ENCODE assay signal across 33 cellular contexts in genomic region chr12:101919447-101919846, GRCh38.
"Had no signal": no experiment of that assay in that cellular context is flagged by ENCODE, and none has a peak within 500 bp of the region (broad histone marks: within the 10 kb centered on the region; RNA-seq: fewer than 3 reads in every experiment).

No MANE protein-coding gene starts in this region.

- H3K4me3 ChIP-seq: heart left ventricle, pancreas, prostate gland, sigmoid colon, stomach, tibial artery had no signal

- DNase-seq: activated CD4-positive, alpha-beta T cell treated with anti-CD3 and anti-CD28 coated beads for 48 hours; activated CD4-positive, alpha-beta T cell treated with anti-CD3 and anti-CD28 coated beads, Interleukin-2, amount 50 U/mL, for 48 hours; activated CD8-positive, alpha-beta memory T cell treated with anti-CD3 and anti-CD28 coated beads for 24 hours; activated gamma-delta T cell; activated naive CD4-positive, alpha-beta T cell treated with anti-CD3 and anti-CD28 coated beads, Interleukin-2, amount 50 U/mL, for 16 hours; amniotic stem cell; brain microvascular endothelial cell; cortex of kidney; effector memory CD8-positive, alpha-beta T cell; foreskin fibroblast; heart left ventricle; hypothalamus; immature natural killer cell; kidney; left colon; midbrain; naive thymus-derived CD4-positive, alpha-beta T cell; nucleus accumbens; pancreas; retina; sigmoid colon; small intestine; stimulated activated CD4-positive, alpha-beta T cell treated with anti-CD3 and anti-CD28 coated beads, Interleukin-1b, Interleukin-23, amount 100 ng/mL, for 48 hours; stimulated activated CD4-positive, alpha-beta T cell treated with anti-CD3 and anti-CD28 coated beads, Interleukin-4, amount 100 ng/mL, for 4 hours; stimulated activated CD8-positive, alpha-beta memory T cell treated with anti-CD3 and anti-CD28 coated beads, Interleukin-4, amount 100 ng/mL, for 48 hours; stimulated activated naive B cell treated with anti-CD40 and anti-IgM and Interleukin-4, amounts not matched to agents 10 μg/mL and 1 μg/mL and 100 μg/mL, for 72 hours; stomach; T-helper 2 cell; tibial artery; WERI-Rb-1 had no signal

- H3K36me3 ChIP-seq: pancreas, prostate gland, WERI-Rb-1 had no signal

- H3K9me3 ChIP-seq: heart left ventricle, pancreas, prostate gland, sigmoid colon, stomach, tibial artery had no signal

- H3K27me3 ChIP-seq: brain microvascular endothelial cell, heart left ventricle, pancreas, sigmoid colon, stomach, tibial artery had no signal

- FAIRE-seq: astrocyte, kidney, pancreas, small intestine had no signal

- H3K4me1 ChIP-seq: pancreas, prostate gland had no signal

- H3K27ac ChIP-seq: brain microvascular endothelial cell, heart left ventricle, pancreas, prostate gland, sigmoid colon, stomach, tibial artery, WERI-Rb-1 had no signal

- ATAC-seq: activated CD4-positive, CD25-positive, alpha-beta regulatory T cell treated with anti-CD3 and anti-CD28 coated beads, Interleukin-2, amount 50 U/mL, for 24 hours; effector memory CD8-positive, alpha-beta T cell; heart left ventricle; left colon; naive thymus-derived CD4-positive, alpha-beta T cell; pancreas; stimulated activated naive B cell treated with anti-CD40 and anti-IgM and Interleukin-4, amounts not matched to agents 10 μg/mL and 1 μg/mL and 100 μg/mL, for 72 hours had no signal
